Comparison of ENCODE assay signal across 9 cellular contexts in genomic region chr3:62876064-62876463, GRCh38. TPM values are rescaled to one million over a fixed set of nuclear protein-coding genes. Genes with fewer than 3 reads are reported as not detected.
DNase-seq lines count a peak whose midpoint lies in the region; ATAC-seq and TF ChIP-seq lines count a peak whose summit lies in the region.
"Had no signal": no experiment of that assay in that cellular context is flagged by ENCODE, and none has a peak within 500 bp of the region (broad histone marks: within the 10 kb centered on the region; RNA-seq: fewer than 3 reads in every experiment).

No MANE protein-coding gene starts in this region.

- no peak overlapping the region for H3K27ac ChIP-seq in sigmoid colon
- H3K27ac ChIP-seq: epithelial cell of prostate had no signal

- peaks cover 5 to 60% (median 28%) of the 10 kb centered on the region in 3 donors for H3K27me3 ChIP-seq in sigmoid colon

- TF ChIP-seq POLR2A in sigmoid colon (IDR thresholded peaks at IDR 0.05): no peak

- H3K4me1 ChIP-seq in mucosa of descending colon (ENCODE audit: low read depth): peaks cover 10% of the 10 kb centered on the region
- peaks cover 0 to 20% (median 18%) of the 10 kb centered on the region in 4 donors for H3K4me1 ChIP-seq in sigmoid colon

- ATAC-seq in mucosa of descending colon (peak; percentile 40), GM21723 (IDR thresholded peaks at IDR 0.05; ENCODE audit: unreplicated experiment) (no peak), HG03342 (IDR thresholded peaks at IDR 0.05; ENCODE audit: unreplicated experiment) (no peak), GM18909 (IDR thresholded peaks at IDR 0.05; ENCODE audit: poor library complexity, unreplicated experiment) (no peak)

- TF ChIP-seq CTCF in mucosa of descending colon (IDR thresholded peaks at IDR 0.05): no peak
- no peak for TF ChIP-seq CTCF in sigmoid colon (IDR thresholded peaks at IDR 0.05)

- DNase-seq in G401 (ENCODE audit: low spot score) (peak; percentile 72), NCI-H1930 (lab: John Stamatoyannopoulos, UW) (peak; percentile 27 to 45), dermis blood vessel endothelial cell (peak; percentile 43), mucosa of descending colon (peak in 2 of 3 donors; percentile 67 to 82), sigmoid colon (no peak)

- no peak for TF ChIP-seq EP300 in sigmoid colon (IDR thresholded peaks at IDR 0.05)

- H3K36me3 ChIP-seq in mucosa of descending colon (ENCODE audit: low read depth): no peaks in the 10 kb centered on the region
- H3K36me3 ChIP-seq in sigmoid colon: no peaks in the 10 kb centered on the region

- intact Hi-C loops in mucosa of descending colon (cut with DNase I, micrococcal nuclease): no loop called here
- intact Hi-C loops in sigmoid colon (cut with DNase I): no loop called here

- WGBS in sigmoid colon, 2 donors: 6 to 7% methylated on average over 17 of the region's 17 CpGs

- in situ Hi-C loops in G401 (cut with HindIII; ENCODE audit: low sequenced_read_pairs): no loop called here

- no peak overlapping the region for H3K4me3 ChIP-seq in mucosa of descending colon
- no peak overlapping the region for H3K4me3 ChIP-seq in sigmoid colon

- H3K9me3 ChIP-seq in mucosa of descending colon (no peaks in the 10 kb centered on the region), sigmoid colon (no peaks in the 10 kb centered on the region)

RNA-seq across cellular contexts. Expression of gene CADPS, which starts 0.8 kb away (rescaled TPM):
- total RNA-seq in G401 (2014; rRNA removed; shearing (Covaris generic)): not detected in 2 replicates
- total RNA-seq in dermis blood vessel endothelial cell (not detected in 2 replicates), mucosa of descending colon (1 to 10 TPM; 3.7 to 6.2 (median 6.1) TPM), sigmoid colon (10 to 100 TPM in 1 of 4 donors, 1 to 10 TPM in 3; 4.1 to 12.5 (median 8.5) TPM)
- polyA plus RNA-seq in sigmoid colon: 1 to 10 TPM in 2 of 3 donors, not detected in 1; 1.6 to 2.3 TPM
